In genomic region chr2:156005999-156006712, GRCh38 we compare ENCODE assay signal across 14 cellular contexts.
A peak's percentile ranks its signal among the peaks of the same experiment; 100 is the strongest.
DNase-seq lines count a peak whose midpoint lies in the region; ATAC-seq and TF ChIP-seq lines count a peak whose summit lies in the region.
"Had no signal": no experiment of that assay in that cellular context is flagged by ENCODE, and none has a peak within 500 bp of the region (broad histone marks: within the 10 kb centered on the region; RNA-seq: fewer than 3 reads in every experiment).

No MANE protein-coding gene starts in this region.

- peak overlapping the region; percentile 18 for H2AK5ac ChIP-seq in neuronal stem cell (ENCODE audit: low read depth, low read length)

- H4K20me1 ChIP-seq in mammary epithelial cell (ENCODE audit: insufficient read depth, low read length) = no peaks in the 10 kb centered on the region

- H4K8ac ChIP-seq in neuronal stem cell (ENCODE audit: low read depth, low read length) = no peak overlapping the region

- H3K4me1 Mint-ChIP-seq in activated T-helper 1 cell treated with anti-CD3 and anti-CD28 coated beads, Interleukin-12 subunit alpha, Interleukin-12 subunit beta, Interleukin-2, Interleukin-4 antibody, amounts not matched to agents 30 ng/mL and 10 ng/mL and 1 ng/mL, durations not matched to agents 14 hours and 24 hours and 36 hours (ENCODE audit: low read depth) = no peaks in the 10 kb centered on the region
- H3K4me1 Mint-ChIP-seq: activated naive CD4-positive, alpha-beta T cell treated with anti-CD3 and anti-CD28 coated beads, Interleukin-2, amount 10 ng/mL, durations not matched to agents 7 days and 5 days; CD14-positive monocyte; naive thymus-derived CD8-positive, alpha-beta T cell had no signal

- no peak overlapping the region for H2BK12ac ChIP-seq in neuronal stem cell (ENCODE audit: low read length)

- peaks cover 4% of the 10 kb centered on the region for H3K9me3 Mint-ChIP-seq in activated T-helper 1 cell treated with anti-CD3 and anti-CD28 coated beads, Interleukin-12 subunit alpha, Interleukin-12 subunit beta, Interleukin-2, Interleukin-4 antibody, amounts not matched to agents 30 ng/mL and 10 ng/mL and 1 ng/mL, durations not matched to agents 14 hours and 24 hours and 36 hours
- H3K9me3 Mint-ChIP-seq: activated naive CD4-positive, alpha-beta T cell treated with anti-CD3 and anti-CD28 coated beads, Interleukin-2, amount 10 ng/mL, durations not matched to agents 7 days and 5 days had no signal

- dilution Hi-C loops in mammary epithelial cell (cut with HindIII; ENCODE audit: low sequenced_read_pairs) = no loop called here

- H3K23ac ChIP-seq in neuronal stem cell (ENCODE audit: low read depth, low read length, poor library complexity) = peak overlapping the region; percentile 11

- no peak overlapping the region for H2BK15ac ChIP-seq in neuronal stem cell (ENCODE audit: low read length)

- no peak overlapping the region for H2BK120ac ChIP-seq in neuronal stem cell (ENCODE audit: low read depth, low read length)

- no peak overlapping the region for H3K14ac ChIP-seq in neuronal stem cell (ENCODE audit: low read length)

- no peak overlapping the region for H2AFZ ChIP-seq in mammary epithelial cell (ENCODE audit: low read depth, low read length)
- no peak overlapping the region for H2AFZ ChIP-seq in neuronal stem cell (ENCODE audit: low read length)

- H4K91ac ChIP-seq in neuronal stem cell (ENCODE audit: low read depth, low read length, poor library complexity) = no peak overlapping the region

- DNase-seq in M059J (ENCODE audit: low read depth) (peak; percentile 2), mammary epithelial cell (peak; percentile 29), neuronal stem cell (ENCODE audit: low spot score) (no peak), NCI-H1417 treated with DMSO at 0.1 percent for 48 hours (lab: John Stamatoyannopoulos, UW) (no peak), NAMALWA (ENCODE audit: low spot score) (no peak)
- no peak for DNase-seq in activated CD8-positive, alpha-beta memory T cell treated with anti-CD3 and anti-CD28 coated beads for 24 hours
- no peak for DNase-seq in activated T-helper 1 cell treated with anti-CD3 and anti-CD28 coated beads, Interleukin-12 subunit alpha, Interleukin-12 subunit beta, Interleukin-2, Interleukin-4 antibody, amounts not matched to agents 30 ng/mL and 10 ng/mL and 1 ng/mL, durations not matched to agents 14 hours and 24 hours and 36 hours (ENCODE audit: low spot score)
- DNase-seq: activated naive CD4-positive, alpha-beta T cell treated with anti-CD3 and anti-CD28 coated beads, Interleukin-2, amount 10 ng/mL, durations not matched to agents 7 days and 5 days; caudate nucleus; head of caudate nucleus; IMR-90; naive thymus-derived CD8-positive, alpha-beta T cell had no signal

- TF ChIP-seq CTCF in mammary epithelial cell (conservative IDR thresholded peaks at IDR 0.05 in 1 of 2, IDR thresholded peaks at IDR 0.05 in 1 of 2; ENCODE audit: extremely low read depth in 1 of 2, insufficient read depth in 1 of 2, low read depth in 1 of 2, low read length in 2 of 2) = peak in 1 of 2 donors; percentile 31

- no peaks in the 10 kb centered on the region for H3K79me2 ChIP-seq in mammary epithelial cell (ENCODE audit: insufficient read depth, low read length)

- WGBS in mammary epithelial cell (ENCODE audit: low coverage, missing lambda C conversion rate) = 95% methylated on average over 2 of the region's 3 CpGs
- WGBS in neuronal stem cell (ENCODE audit: extremely low coverage in 2 of 2, insufficient read length in 2 of 2, insufficient replicate concordance in 1 of 2), 2 donors = no CpG with 5 or more reads among the region's 3 CpGs

- H3K9ac ChIP-seq in mammary epithelial cell (ENCODE audit: insufficient read depth, low read length) (no peak overlapping the region), neuronal stem cell (ENCODE audit: low read depth, low read length, poor library complexity) (no peak overlapping the region)

- in situ Hi-C loops in mammary epithelial cell (cut with MboI; ENCODE audit: low sequenced_read_pairs in 2 of 2) = no loop called here

- no peak overlapping the region for H2BK5ac ChIP-seq in neuronal stem cell (ENCODE audit: low read length)

- H3K27me3 ChIP-seq in mammary epithelial cell (ENCODE audit: insufficient read depth, low read length) (no peaks in the 10 kb centered on the region), neuronal stem cell (ENCODE audit: control insufficient read depth in 3 of 3, insufficient read depth in 3 of 3, low read depth in 1 of 3, low read length in 3 of 3) (no peaks in the 10 kb centered on the region)

- no peak overlapping the region for H3K4me3 Mint-ChIP-seq in activated T-helper 1 cell treated with anti-CD3 and anti-CD28 coated beads, Interleukin-12 subunit alpha, Interleukin-12 subunit beta, Interleukin-2, Interleukin-4 antibody, amounts not matched to agents 30 ng/mL and 10 ng/mL and 1 ng/mL, durations not matched to agents 14 hours and 24 hours and 36 hours
- H3K4me3 Mint-ChIP-seq: activated naive CD4-positive, alpha-beta T cell treated with anti-CD3 and anti-CD28 coated beads, Interleukin-2, amount 10 ng/mL, durations not matched to agents 7 days and 5 days; CD14-positive monocyte; naive thymus-derived CD8-positive, alpha-beta T cell had no signal

- peak overlapping the region; percentile 65 for H3K18ac ChIP-seq in neuronal stem cell (ENCODE audit: low read length)

- H3K27ac ChIP-seq in mammary epithelial cell (ENCODE audit: insufficient read depth, low read depth, low read length) (no peak overlapping the region), neuronal stem cell (replicated peaks; ENCODE audit: low read length) (no peak overlapping the region)

- H3K4me3 ChIP-seq in mammary epithelial cell (replicated peaks in 1 of 3; ENCODE audit: insufficient read depth in 1 of 3, low read depth in 2 of 3, low read length in 3 of 3) (no peak overlapping the region), neuronal stem cell (ENCODE audit: low read length in 2 of 2) (no peak overlapping the region)

- intact Hi-C loops in mammary epithelial cell (cut with micrococcal nuclease) = no loop called here
- intact Hi-C loops in activated T-helper 1 cell treated with anti-CD3 and anti-CD28 coated beads, Interleukin-12 subunit alpha, Interleukin-12 subunit beta, Interleukin-2, Interleukin-4 antibody, amounts not matched to agents 30 ng/mL and 10 ng/mL and 1 ng/mL, durations not matched to agents 14 hours and 24 hours and 36 hours (cut with micrococcal nuclease) = no loop called here

- no peaks in the 10 kb centered on the region for H3K27me3 Mint-ChIP-seq in activated T-helper 1 cell treated with anti-CD3 and anti-CD28 coated beads, Interleukin-12 subunit alpha, Interleukin-12 subunit beta, Interleukin-2, Interleukin-4 antibody, amounts not matched to agents 30 ng/mL and 10 ng/mL and 1 ng/mL, durations not matched to agents 14 hours and 24 hours and 36 hours (ENCODE audit: insufficient read depth)
- H3K27me3 Mint-ChIP-seq: activated naive CD4-positive, alpha-beta T cell treated with anti-CD3 and anti-CD28 coated beads, Interleukin-2, amount 10 ng/mL, durations not matched to agents 7 days and 5 days; naive thymus-derived CD8-positive, alpha-beta T cell had no signal

- H3K36me3 ChIP-seq in mammary epithelial cell (ENCODE audit: insufficient read depth, low read length) (no peaks in the 10 kb centered on the region), neuronal stem cell (replicated peaks in 1 of 2; ENCODE audit: control insufficient read depth in 2 of 2, insufficient read depth in 2 of 2, low read length in 2 of 2) (no peaks in the 10 kb centered on the region)

- H3K4me1 ChIP-seq in mammary epithelial cell (ENCODE audit: insufficient read depth, low read length) (no peaks in the 10 kb centered on the region), neuronal stem cell (ENCODE audit: control insufficient read depth in 2 of 2, insufficient read depth in 1 of 2, low read depth in 1 of 2, low read length in 2 of 2) (peaks cover 2 to 3% of the 10 kb centered on the region in 2 donors)

- H3K4me2 ChIP-seq in mammary epithelial cell (ENCODE audit: insufficient read depth, low read depth, low read length) (no peak overlapping the region), neuronal stem cell (ENCODE audit: insufficient read depth, low read length, poor library complexity, severe bottlenecking) (no peak overlapping the region)

- CTCF ChIA-PET in mammary epithelial cell (lab: Charles Lee; ENCODE audit: low non-redundant PET) = no interaction called here

- no peak overlapping the region for H3K4ac ChIP-seq in neuronal stem cell (ENCODE audit: low read length)

- no peaks in the 10 kb centered on the region for H3K79me1 ChIP-seq in neuronal stem cell (ENCODE audit: low read depth, low read length)

- H3K9me3 ChIP-seq in mammary epithelial cell (replicated peaks; ENCODE audit: insufficient read depth, low read length) (no peaks in the 10 kb centered on the region), neuronal stem cell (replicated peaks in 1 of 2; ENCODE audit: control insufficient read depth in 2 of 2, insufficient read depth in 1 of 2, low read depth in 1 of 2, low read length in 2 of 2) (no peaks in the 10 kb centered on the region)

- peak; percentile 46 for ATAC-seq in GM21360 (IDR thresholded peaks at IDR 0.05; ENCODE audit: unreplicated experiment)
- ATAC-seq: naive thymus-derived CD8-positive, alpha-beta T cell had no signal

- H3K36me3 Mint-ChIP-seq in activated T-helper 1 cell treated with anti-CD3 and anti-CD28 coated beads, Interleukin-12 subunit alpha, Interleukin-12 subunit beta, Interleukin-2, Interleukin-4 antibody, amounts not matched to agents 30 ng/mL and 10 ng/mL and 1 ng/mL, durations not matched to agents 14 hours and 24 hours and 36 hours (ENCODE audit: low read depth) = no peaks in the 10 kb centered on the region
- H3K36me3 Mint-ChIP-seq: activated naive CD4-positive, alpha-beta T cell treated with anti-CD3 and anti-CD28 coated beads, Interleukin-2, amount 10 ng/mL, durations not matched to agents 7 days and 5 days; CD14-positive monocyte had no signal

- BruUV-seq in mammary epithelial cell (replicated peaks; lab: Mats Ljungman, UMichigan) = no TSS peak

- H3K27ac Mint-ChIP-seq in activated T-helper 1 cell treated with anti-CD3 and anti-CD28 coated beads, Interleukin-12 subunit alpha, Interleukin-12 subunit beta, Interleukin-2, Interleukin-4 antibody, amounts not matched to agents 30 ng/mL and 10 ng/mL and 1 ng/mL, durations not matched to agents 14 hours and 24 hours and 36 hours = no peak overlapping the region
- H3K27ac Mint-ChIP-seq: activated naive CD4-positive, alpha-beta T cell treated with anti-CD3 and anti-CD28 coated beads, Interleukin-2, amount 10 ng/mL, durations not matched to agents 7 days and 5 days; CD14-positive monocyte; naive thymus-derived CD8-positive, alpha-beta T cell had no signal

Comparison
In these comparisons a context has a peak if more than half of its experiments do, and no peak if none do; other contexts are left out.
1. DNase-seq: peak in M059J (single experiment) and mammary epithelial cell (single experiment); none in neuronal stem cell (single experiment), activated CD8-positive, alpha-beta memory T cell treated with anti-CD3 and anti-CD28 coated beads for 24 hours (single experiment), NCI-H1417 treated with DMSO at 0.1 percent for 48 hours (single experiment), NAMALWA (single experiment) and activated T-helper 1 cell treated with anti-CD3 and anti-CD28 coated beads, Interleukin-12 subunit alpha, Interleukin-12 subunit beta, Interleukin-2, Interleukin-4 antibody, amounts not matched to agents 30 ng/mL and 10 ng/mL and 1 ng/mL, durations not matched to agents 14 hours and 24 hours and 36 hours (single experiment).